Comparison of ENCODE assay signal across 8 cellular contexts in genomic region chr7:21428642-21428941, GRCh38. TPM values are rescaled to one million over a fixed set of nuclear protein-coding genes. Genes with fewer than 3 reads are reported as not detected.
DNase-seq lines count a peak whose midpoint lies in the region; ATAC-seq and TF ChIP-seq lines count a peak whose summit lies in the region.

No MANE protein-coding gene starts in this region.

- no peaks in the 10 kb centered on the region for H3K36me3 ChIP-seq in right atrium auricular region
- H3K36me3 ChIP-seq in mucosa of rectum (ENCODE audit: control insufficient read depth in 2 of 2, insufficient read depth in 2 of 2, low read length in 2 of 2), result no peaks in the 10 kb centered on the region

- H3K4me3 ChIP-seq in right atrium auricular region, result peak overlapping the region; percentile 70 to 92
- peak overlapping the region; percentile 49 to 67 for H3K4me3 ChIP-seq in cardiac fibroblast (replicated peaks in 1 of 2; ENCODE audit: low read depth in 2 of 2, low read length in 2 of 2)
- peak overlapping the region; percentile 75 to 80 for H3K4me3 ChIP-seq in mucosa of rectum (ENCODE audit: low read length in 2 of 2)

- intact Hi-C loops in left cardiac atrium (cut with DNase I), result no loop called here
- intact Hi-C loops in left colon (cut with DNase I, micrococcal nuclease), result no loop called here

- H3K27ac ChIP-seq in right atrium auricular region (peak overlapping the region; percentile 98 to 99), mucosa of rectum (ENCODE audit: low read depth in 2 of 2, low read length in 2 of 2) (peak overlapping the region; percentile 90 to 98)

- ATAC-seq in left cardiac atrium (no peak), left colon (no peak), GM18517 (IDR thresholded peaks at IDR 0.05; ENCODE audit: unreplicated experiment) (no peak), GM21723 (IDR thresholded peaks at IDR 0.05; ENCODE audit: unreplicated experiment) (no peak)

- H3K27me3 ChIP-seq in right atrium auricular region, result no peaks in the 10 kb centered on the region
- H3K27me3 ChIP-seq in mucosa of rectum (ENCODE audit: control insufficient read depth in 2 of 2, insufficient read depth in 2 of 2, low read length in 2 of 2), result no peaks in the 10 kb centered on the region

- peaks cover 0 to 54% of the 10 kb centered on the region in 2 donors for H3K4me1 ChIP-seq in right atrium auricular region
- H3K4me1 ChIP-seq in mucosa of rectum (ENCODE audit: control insufficient read depth in 2 of 2, insufficient read depth in 2 of 2, low read length in 2 of 2), result peaks cover 11 to 15% of the 10 kb centered on the region in 2 donors

- TF ChIP-seq CTCF in right atrium auricular region (IDR thresholded peaks at IDR 0.05), result no peak
- no peak for TF ChIP-seq CTCF in cardiac fibroblast (IDR thresholded peaks at IDR 0.05; ENCODE audit: low read depth, low read length)

- H3K9me3 ChIP-seq in right atrium auricular region (no peaks in the 10 kb centered on the region), mucosa of rectum (ENCODE audit: control insufficient read depth in 2 of 2, low read length in 2 of 2) (no peaks in the 10 kb centered on the region)

- DNase-seq in right atrium auricular region (ENCODE audit: low spot score) (no peak), left cardiac atrium (no peak), cardiac fibroblast (ENCODE audit: low read depth in 2 of 2) (no peak), left colon (no peak), NCI-H510A (lab: John Stamatoyannopoulos, UW) (no peak)

- H3K9ac ChIP-seq in mucosa of rectum (ENCODE audit: low read depth in 1 of 2, low read length in 2 of 2), result peak overlapping the region; percentile 49 to 70

RNA-seq across cellular contexts. Expression of gene SP4, which starts 0.7 kb away (rescaled TPM):
- 100 to 1,000 TPM in 1 of 2 donors, 10 to 100 TPM in 1; 15.2 to 205 TPM for total RNA-seq in right atrium auricular region
- total RNA-seq in left cardiac atrium, result 1 to 10 TPM; 5.2 to 6.1 TPM
- total RNA-seq in left colon, result 1 to 10 TPM; 2.2 to 5.2 TPM
